27 cellular contexts compared by ENCODE assay signal in the genomic region with DNA sequence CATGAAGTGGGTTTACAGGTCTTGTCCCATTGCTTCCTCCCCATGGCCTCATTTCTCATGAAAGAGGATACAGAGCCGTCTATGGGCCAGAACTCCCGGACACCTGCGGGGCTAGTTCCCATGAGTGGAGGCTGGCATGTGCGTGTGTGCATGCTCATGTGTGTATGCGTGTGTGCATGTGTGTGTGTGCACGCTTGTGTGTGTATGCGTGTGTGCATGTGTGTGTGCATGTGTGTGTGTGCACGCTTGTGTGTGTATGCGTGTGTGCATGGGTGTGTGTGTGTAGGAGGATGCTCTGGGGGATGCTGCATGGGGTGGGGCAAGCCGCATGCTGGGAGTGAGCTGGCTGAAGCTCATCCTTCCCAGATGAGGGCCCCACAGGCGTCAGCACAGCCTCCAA. TPM values are rescaled to one million over a fixed set of nuclear protein-coding genes. Genes with fewer than 3 reads are reported as not detected.
"Had no signal": no experiment of that assay in that cellular context is flagged by ENCODE, and none has a peak within 500 bp of the region (broad histone marks: within the 10 kb centered on the region; RNA-seq: fewer than 3 reads in every experiment).

No MANE protein-coding gene starts in this region.

- FAIRE-seq: islet of Langerhans had no signal

- H3K27ac ChIP-seq: coronary artery, esophagus muscularis mucosa, foreskin keratinocyte, heart right ventricle, left ventricle myocardium inferior, lower lobe of right lung, neutrophil, parathyroid adenoma, right atrium auricular region, sigmoid colon, thoracic aorta, tibial nerve, upper lobe of left lung, vagina had no signal

- H3K9ac ChIP-seq: parathyroid adenoma had no signal

- H3K4me1 ChIP-seq: esophagus muscularis mucosa, foreskin keratinocyte, heart right ventricle, left ventricle myocardium inferior, lower lobe of right lung, parathyroid adenoma, right atrium auricular region, sigmoid colon, tibial nerve, upper lobe of left lung, vagina had no signal

- H3K9me3 ChIP-seq: esophagus muscularis mucosa, left ventricle myocardium inferior, lower lobe of right lung, neutrophil, right atrium auricular region, sigmoid colon, thoracic aorta, upper lobe of left lung, vagina had no signal

- H3K4me3 ChIP-seq: coronary artery, esophagus muscularis mucosa, heart right ventricle, left ventricle myocardium inferior, lower lobe of right lung, right atrium auricular region, sigmoid colon, thoracic aorta, tibial nerve, upper lobe of left lung, vagina had no signal

- H2AFZ ChIP-seq: parathyroid adenoma had no signal

- ATAC-seq: foreskin keratinocyte; left colon; natural killer cell; stimulated activated memory B cell treated with anti-CD40 and anti-IgM and Interleukin-4, amounts not matched to agents 10 μg/mL and 1 μg/mL and 100 μg/mL, for 72 hours had no signal

- H3K27me3 ChIP-seq: esophagus muscularis mucosa, right atrium auricular region, sigmoid colon, tibial nerve, upper lobe of left lung, vagina had no signal

- H3K36me3 ChIP-seq: esophagus muscularis mucosa, heart right ventricle, left ventricle myocardium inferior, lower lobe of right lung, neutrophil, right atrium auricular region, sigmoid colon, thoracic aorta, tibial nerve, upper lobe of left lung, vagina had no signal

- DNase-seq: dermis blood vessel endothelial cell; effector memory CD4-positive, alpha-beta T cell; foreskin keratinocyte; glutamatergic neuron; heart right ventricle; hippocampal formation; kidney glomerular epithelial cell; left colon; left ventricle myocardium inferior; lower lobe of right lung; natural killer cell; sigmoid colon; stimulated activated CD4-positive, alpha-beta T cell treated with anti-CD3 and anti-CD28 coated beads, Interleukin-4, amount 100 ng/mL, for 4 hours; upper lobe of left lung had no signal

RNA-seq across cellular contexts. Expression of a gene that starts 20.8 kb away (rescaled TPM):
- total RNA-seq: fibroblast of lung, foreskin keratinocyte, progenitor cell of endocrine pancreas had no signal
- polyA plus RNA-seq: foreskin keratinocyte, neural cell had no signal
